ENCODE assay signal across 8 cellular contexts in genomic region chr17:7251330-7252175, GRCh38. TPM values are rescaled to one million over a fixed set of nuclear protein-coding genes. Genes with fewer than 3 reads are reported as not detected.
DNase-seq lines count a peak whose midpoint lies in the region; ATAC-seq, FAIRE-seq and TF ChIP-seq lines count a peak whose summit lies in the region.

TSS of gene CTDNEP1 (minus strand) at chr17:7251734. CDS start at chr17:7251296, 438 bp downstream.

- H3K9me3 ChIP-seq in parathyroid adenoma (ENCODE audit: control insufficient read depth, low read length) (no peaks in the 10 kb centered on the region), tibial artery (no peaks in the 10 kb centered on the region)

- H3K9ac ChIP-seq in parathyroid adenoma: peak within 1 kb of the TSS; percentile 21

- peak within 1 kb of the TSS; percentile 89 for H3K4me3 ChIP-seq in parathyroid adenoma (ENCODE audit: low read depth, low read length)
- peak within 1 kb of the TSS; percentile 94 to 98 for H3K4me3 ChIP-seq in tibial artery

- H3K27me3 Mint-ChIP-seq in T-cell: no peaks in the 10 kb centered on the region

- peaks cover 19% of the 10 kb centered on the region for H3K36me3 Mint-ChIP-seq in T-cell

- H3K4me3 Mint-ChIP-seq in T-cell: peak within 1 kb of the TSS; percentile 91 to 94 (median 91)

- intact Hi-C loops in cardiac septum (cut with DNase I): loop anchor here (1.0 to 5.0 kb wide), 3 partner anchors 12 to 321 kb away; partner anchors contain the start of genes PHF23 and SLC2A4
- intact Hi-C loops in tibial artery (cut with DNase I; ENCODE audit: low total_unique reads): loop anchor here (10.0 kb wide), 2 partner anchors 93 to 313 kb away; partner anchors contain the start of gene SENP3

- ATAC-seq in HG02840 (IDR thresholded peaks at IDR 0.05; ENCODE audit: low FRiP score, unreplicated experiment) (peak; percentile 81), T-cell (replicated peaks in 1 of 4) (peak; percentile 89 to 93 (median 91))

- H3K36me3 ChIP-seq in parathyroid adenoma (ENCODE audit: control insufficient read depth, insufficient read depth, low read length) (no peaks in the 10 kb centered on the region), tibial artery (peaks cover 18 to 30% (median 30%) of the 10 kb centered on the region in 3 donors)

- POLR2A ChIA-PET in T-cell (lab: Charles Lee): interaction anchor here in 1 of 2 donors (1.0 kb wide), 1 partner anchor 9 kb away, joined by 4 read pairs; the partner anchor contains the start of gene GABARAP

- no peaks in the 10 kb centered on the region for H3K27me3 ChIP-seq in parathyroid adenoma (ENCODE audit: control insufficient read depth, insufficient read depth, low read length)
- H3K27me3 ChIP-seq in tibial artery: no peaks in the 10 kb centered on the region

- TF ChIP-seq CTCF in parathyroid adenoma (IDR thresholded peaks at IDR 0.05) (no peak), tibial artery (IDR thresholded peaks at IDR 0.05) (no peak)

- H2AFZ ChIP-seq in parathyroid adenoma: peak within 1 kb of the TSS; percentile 70

- peaks cover 20% of the 10 kb centered on the region for H3K4me1 ChIP-seq in parathyroid adenoma
- H3K4me1 ChIP-seq in tibial artery: peaks cover 0 to 40% (median 32%) of the 10 kb centered on the region in 4 donors

- CTCF ChIA-PET in T-cell (lab: Charles Lee): interaction anchor here (0.6 to 1.7 kb wide), 2 partner anchors 9 to 71 kb away, joined by 5 to 9 read pairs; partner anchors contain the start of gene GABARAP (in 1 of the 2)

- H3K27ac Mint-ChIP-seq in T-cell: peak within 1 kb of the TSS; percentile 97 to 99

- H3K9me3 Mint-ChIP-seq in T-cell: no peaks in the 10 kb centered on the region

- H3K79me2 ChIP-seq in parathyroid adenoma: peaks cover 50% of the 10 kb centered on the region

- H3K27ac ChIP-seq in adipose tissue (ENCODE audit: low read depth, low read length) (peak within 1 kb of the TSS; percentile 95), parathyroid adenoma (peak within 1 kb of the TSS; percentile 94), tibial artery (peak within 1 kb of the TSS; percentile 96 to 100)

- peaks cover 41 to 52% (median 47%) of the 10 kb centered on the region in 3 donors for H3K4me1 Mint-ChIP-seq in T-cell

- FAIRE-seq in GM12891 (lab: Jason Lieb, UNC): peak; percentile 100

- H3K4me2 ChIP-seq in parathyroid adenoma (ENCODE audit: low read length): peak within 1 kb of the TSS; percentile 96

- 1% methylated on average over 43 to 65 of the region's 65 CpGs for WGBS in adipose tissue, 3 donors

- peak; percentile 95 for DNase-seq in GM12891 (ENCODE audit: insufficient read length, low spot score)
- DNase-seq in NCI-H1436 treated with DMSO at 0.1 percent for 48 hours (lab: John Stamatoyannopoulos, UW): peak; percentile 90
- peak; percentile 40 to 100 (median 99) for DNase-seq in T-cell
- DNase-seq in cardiac septum (ENCODE audit: low spot score): peak; percentile 100
- peak; percentile 98 for DNase-seq in tibial artery

- TF ChIP-seq POLR2A in GM12891 (IDR thresholded peaks at IDR 0.05; ENCODE audit: low read depth, low read length): peak; percentile 79

TF ChIP-seq in GM12891, 5 proteins besides CTCF, POLR2A, EP300 and RAD21:
- TF ChIP-seq TAF1 (IDR thresholded peaks at IDR 0.05; ENCODE audit: low read depth, low read length) (peak; percentile 85), PAX5 (IDR thresholded peaks at IDR 0.05; ENCODE audit: insufficient read depth, low read length, severe bottlenecking) (no peak), POLR2AphosphoS5 (IDR thresholded peaks at IDR 0.05; ENCODE audit: low read depth, low read length) (peak; percentile 58; the same call in 1 of the 2 replicates), POU2F2 (IDR thresholded peaks at IDR 0.05; ENCODE audit: low read depth, low read length) (no peak), SPI1 (IDR thresholded peaks at IDR 0.05; ENCODE audit: low read depth, low read length) (peak; percentile 68)

RNA-seq across cellular contexts. Expression of gene CTDNEP1, which starts in this region (rescaled TPM):
- polyA plus RNA-seq in GM12891 (2012; ENCODE audit: low read depth, missing spikeins): 94.2 TPM
- total RNA-seq in T-cell (100 to 1,000 TPM; 109 to 131 (median 125) TPM), cardiac septum (111 TPM)
- 10 to 100 TPM; 53.1 to 94.1 (median 91.8) TPM for polyA plus RNA-seq in adipose tissue

Comparison
In these comparisons a context has a peak if more than half of its experiments do, and no peak if none do; other contexts are left out.
1. Peak in every context shown above with its lines: DNase-seq, ATAC-seq, H3K4me3 ChIP-seq and H3K27ac ChIP-seq.